Comparison of ENCODE assay signal across 1 cellular context in genomic region chr7:70710011-70710480, GRCh38.
TF ChIP-seq lines count a peak whose summit lies in the region.

No MANE protein-coding gene starts in this region.

TF ChIP-seq in HEK293, 187 proteins besides CTCF, POLR2A, EP300 and RAD21 (continued from another document):
- TF ChIP-seq ZNF692 (tag by site-specific recombination; IDR thresholded peaks at IDR 0.05), result 0 out of 2 replicates have a peak, but pooled peaks have one; percentile 44
- TF ChIP-seq ZNF558 (tag by site-specific recombination; IDR thresholded peaks at IDR 0.05), result 0 out of 2 replicates have a peak, but pooled peaks have one; percentile 14
- TF ChIP-seq ZNF596 (tag by site-specific recombination; IDR thresholded peaks at IDR 0.05), result no peak
- 0 out of 2 replicates have a peak, but pooled peaks have one; percentile 42 for TF ChIP-seq ZNF660 (tag by site-specific recombination; IDR thresholded peaks at IDR 0.05)
- no peak for TF ChIP-seq ZNF404 (tag by site-specific recombination; IDR thresholded peaks at IDR 0.05)
- peak; percentile 90 for TF ChIP-seq PATZ1 (tag by site-specific recombination; IDR thresholded peaks at IDR 0.05)
- TF ChIP-seq ZXDB (tag by site-specific recombination; IDR thresholded peaks at IDR 0.05), result peak; percentile 79
- TF ChIP-seq ZSCAN30 (tag by site-specific recombination; IDR thresholded peaks at IDR 0.05), result 0 out of 2 replicates have a peak, but pooled peaks have one; percentile 12
